34 cellular contexts compared by ENCODE assay signal in the genomic region with DNA sequence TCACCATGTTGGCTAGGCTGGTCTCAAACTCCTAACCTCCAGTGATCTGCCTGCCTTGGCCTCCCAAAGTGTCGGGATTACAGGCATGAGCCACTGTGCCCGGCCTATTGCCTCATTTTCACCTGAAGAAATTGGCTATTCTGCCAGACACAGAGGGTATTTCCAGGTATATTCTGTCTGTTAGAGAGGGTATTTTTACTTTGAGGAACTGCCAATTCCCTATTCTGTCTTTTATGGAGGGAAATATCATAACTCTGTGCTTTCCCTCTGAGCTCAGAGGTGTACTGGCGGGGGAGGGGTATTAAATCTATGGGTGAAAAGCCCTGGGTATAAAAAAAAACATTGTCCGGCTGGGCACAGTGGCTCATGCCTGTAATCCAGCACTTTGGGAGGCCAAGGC. TPM values are rescaled to one million over a fixed set of nuclear protein-coding genes. Genes with fewer than 3 reads are reported as not detected.
"Had no signal": no experiment of that assay in that cellular context is flagged by ENCODE, and none has a peak within 500 bp of the region (broad histone marks: within the 10 kb centered on the region; RNA-seq: fewer than 3 reads in every experiment).

No MANE protein-coding gene starts in this region.

- H3K4me3 ChIP-seq: ascending aorta, breast epithelium, cardiac muscle cell, colonic mucosa, esophagus squamous epithelium, gastroesophageal sphincter, heart right ventricle had no signal

- H3K27me3 ChIP-seq: ascending aorta, breast epithelium, cardiac muscle cell, colonic mucosa, esophagus squamous epithelium, gastroesophageal sphincter, heart right ventricle had no signal

- H3K36me3 ChIP-seq: ascending aorta, breast epithelium, cardiac muscle cell, colonic mucosa, esophagus squamous epithelium, gastroesophageal sphincter, heart right ventricle had no signal

- H3K27ac Mint-ChIP-seq: activated CD8-positive, alpha-beta T cell treated with anti-CD3 and anti-CD28 coated beads for 36 hours; activated naive CD4-positive, alpha-beta T cell treated with anti-CD3 and anti-CD28 coated beads, Interleukin-2, amount 10 ng/mL, durations not matched to agents 7 days and 5 days; activated naive CD4-positive, alpha-beta T cell treated with anti-CD3 and anti-CD28 coated beads, Interleukin-2, amount 50 U/mL, for 72 hours; activated naive CD8-positive, alpha-beta T cell treated with anti-CD3 and anti-CD28 coated beads, Interleukin-2, amount 10 ng/mL, durations not matched to agents 7 days and 5 days; activated T-cell treated with anti-CD3 and anti-CD28 coated beads, Interleukin-2, amount 50 U/mL, for 72 hours; brain; T-cell; T-helper 1 cell treated with Interleukin-12 subunit alpha and Interleukin-12 subunit beta and Interleukin-4 antibody, amounts not matched to agents 30 μg/mL and 1 μg/mL, for 36 hours had no signal

- H3K4me3 Mint-ChIP-seq: activated CD8-positive, alpha-beta T cell treated with anti-CD3 and anti-CD28 coated beads for 36 hours; activated naive CD4-positive, alpha-beta T cell treated with anti-CD3 and anti-CD28 coated beads, Interleukin-2, amount 10 ng/mL, durations not matched to agents 7 days and 5 days; activated naive CD8-positive, alpha-beta T cell treated with anti-CD3 and anti-CD28 coated beads, Interleukin-2, amount 10 ng/mL, durations not matched to agents 7 days and 5 days; activated T-cell treated with anti-CD3 and anti-CD28 coated beads, Interleukin-2, amount 50 U/mL, for 72 hours; brain; T-cell; T-helper 1 cell treated with Interleukin-12 subunit alpha and Interleukin-12 subunit beta and Interleukin-4 antibody, amounts not matched to agents 30 μg/mL and 1 μg/mL, for 36 hours had no signal

- H3K36me3 Mint-ChIP-seq: activated naive CD4-positive, alpha-beta T cell treated with anti-CD3 and anti-CD28 coated beads, Interleukin-2, amount 10 ng/mL, durations not matched to agents 7 days and 5 days; activated naive CD4-positive, alpha-beta T cell treated with anti-CD3 and anti-CD28 coated beads, Interleukin-2, amount 50 U/mL, for 72 hours; brain; T-cell had no signal

- DNase-seq: activated CD4-positive, alpha-beta T cell treated with anti-CD3 and anti-CD28 coated beads for 4 hours; activated CD4-positive, alpha-beta T cell treated with anti-CD3 and anti-CD28 coated beads, Interleukin-2, amount 50 U/mL, for 1 hour; activated CD4-positive, alpha-beta T cell treated with anti-CD3 and anti-CD28 coated beads, Interleukin-2, amount 50 U/mL, for 48 hours; activated CD4-positive, CD25-positive, alpha-beta regulatory T cell; activated CD4-positive, CD25-positive, alpha-beta regulatory T cell treated with anti-CD3 and anti-CD28 coated beads, Interleukin-2, amount 50 U/mL, for 72 hours; activated CD8-positive, alpha-beta memory T cell treated with anti-CD3 and anti-CD28 coated beads for 24 hours; activated CD8-positive, alpha-beta T cell treated with anti-CD3 and anti-CD28 coated beads for 36 hours; activated gamma-delta T cell; activated naive CD4-positive, alpha-beta T cell; activated naive CD4-positive, alpha-beta T cell treated with anti-CD3 and anti-CD28 coated beads, Interleukin-2, amount 10 ng/mL, durations not matched to agents 7 days and 5 days; activated naive CD8-positive, alpha-beta T cell treated with anti-CD3 and anti-CD28 coated beads, Interleukin-2, amount 10 ng/mL, durations not matched to agents 7 days and 5 days; activated T-cell treated with anti-CD3 and anti-CD28 coated beads, Interleukin-2, amount 50 U/mL, for 1 hour; activated T-cell treated with anti-CD3 and anti-CD28 coated beads, Interleukin-2, amount 50 U/mL, for 72 hours; central memory CD4-positive, alpha-beta T cell; cerebellar nuclear complex; colonic mucosa; effector CD8-positive, alpha-beta T cell; esophagus squamous epithelium; foreskin melanocyte; heart right ventricle; T-cell; T1000 had no signal

- H3K4me1 Mint-ChIP-seq: brain had no signal

- H3K27ac ChIP-seq: ascending aorta, breast epithelium, cardiac muscle cell, colonic mucosa, epithelial cell of prostate, esophagus squamous epithelium, gastroesophageal sphincter, heart right ventricle had no signal

- H3K4me1 ChIP-seq: ascending aorta, breast epithelium, colonic mucosa, gastroesophageal sphincter, heart right ventricle had no signal

- H3K27me3 Mint-ChIP-seq: activated CD8-positive, alpha-beta T cell treated with anti-CD3 and anti-CD28 coated beads for 36 hours; activated naive CD8-positive, alpha-beta T cell treated with anti-CD3 and anti-CD28 coated beads, Interleukin-2, amount 10 ng/mL, durations not matched to agents 7 days and 5 days; T-cell had no signal

- H3K9me3 ChIP-seq: ascending aorta, breast epithelium, colonic mucosa, esophagus squamous epithelium, gastroesophageal sphincter, heart right ventricle had no signal

- ATAC-seq: activated CD8-positive, alpha-beta T cell treated with anti-CD3 and anti-CD28 coated beads for 36 hours; activated naive CD4-positive, alpha-beta T cell treated with anti-CD3 and anti-CD28 coated beads, Interleukin-2, amount 50 U/mL, for 72 hours; activated T-cell treated with anti-CD3 and anti-CD28 coated beads, Interleukin-2, amount 50 U/mL, for 72 hours; gastroesophageal sphincter; heart right ventricle; T-cell had no signal

- H3K9me3 Mint-ChIP-seq: activated CD8-positive, alpha-beta T cell treated with anti-CD3 and anti-CD28 coated beads for 36 hours; activated naive CD4-positive, alpha-beta T cell treated with anti-CD3 and anti-CD28 coated beads, Interleukin-2, amount 50 U/mL, for 72 hours; activated naive CD8-positive, alpha-beta T cell treated with anti-CD3 and anti-CD28 coated beads, Interleukin-2, amount 10 ng/mL, durations not matched to agents 7 days and 5 days; brain; T-cell; T-helper 1 cell treated with Interleukin-12 subunit alpha and Interleukin-12 subunit beta and Interleukin-4 antibody, amounts not matched to agents 30 μg/mL and 1 μg/mL, for 36 hours had no signal

RNA-seq across cellular contexts. Expression of gene TSKS, which starts 24.9 kb away (rescaled TPM):
- total RNA-seq: ascending aorta, colonic mucosa, dermis microvascular lymphatic vessel endothelial cell, endothelial cell of umbilical vein, esophagus squamous epithelium, fibroblast of lung, glomerular endothelial cell had no signal
- polyA plus RNA-seq: cardiac muscle cell, fibroblast of lung had no signal
